In genomic region chr3:10783360-10784346, GRCh38 we compare ENCODE assay signal across 8 cellular contexts. TPM values are rescaled to one million over a fixed set of nuclear protein-coding genes. Genes with fewer than 3 reads are reported as not detected.
DNase-seq lines count a peak whose midpoint lies in the region; ATAC-seq, FAIRE-seq and TF ChIP-seq lines count a peak whose summit lies in the region.

No MANE protein-coding gene starts in this region.

- no peaks in the 10 kb centered on the region for H3K36me3 ChIP-seq in astrocyte (ENCODE audit: insufficient read depth, low read length)
- H3K36me3 ChIP-seq in kidney epithelial cell (ENCODE audit: control insufficient read depth, insufficient read depth, low read length), result no peaks in the 10 kb centered on the region
- no peaks in the 10 kb centered on the region for H3K36me3 ChIP-seq in thoracic aorta

- peaks cover 32% of the 10 kb centered on the region for H3K27me3 Mint-ChIP-seq in astrocyte (ENCODE audit: low read depth, unreplicated experiment)

- no peak overlapping the region for H3K9ac ChIP-seq in astrocyte (ENCODE audit: low read length)

- H3K9me3 ChIP-seq in astrocyte (ENCODE audit: insufficient read depth, low read depth, low read length), result no peaks in the 10 kb centered on the region
- no peaks in the 10 kb centered on the region for H3K9me3 ChIP-seq in thoracic aorta

- no peak overlapping the region for H3K4me3 Mint-ChIP-seq in astrocyte (ENCODE audit: unreplicated experiment)

- H3K36me3 Mint-ChIP-seq in astrocyte (ENCODE audit: low read depth, unreplicated experiment), result no peaks in the 10 kb centered on the region

- FAIRE-seq in D721Med (lab: Jason Lieb, UNC) (no peak), astrocyte (lab: Jason Lieb, UNC) (no peak)

- peaks cover 3% of the 10 kb centered on the region for H3K9me3 Mint-ChIP-seq in astrocyte (ENCODE audit: unreplicated experiment)

- no peak overlapping the region for H2AFZ ChIP-seq in astrocyte (ENCODE audit: low read depth, low read length)

- TF ChIP-seq CTCF in D721Med (IDR thresholded peaks at IDR 0.05; ENCODE audit: insufficient read depth, missing control alignments) (peak; percentile 66), astrocyte (IDR thresholded peaks at IDR 0.05; ENCODE audit: insufficient read depth, low read depth, low read length) (peak; percentile 76), kidney epithelial cell (IDR thresholded peaks at IDR 0.05; ENCODE audit: insufficient read depth, low read length, poor library complexity, severe bottlenecking) (peak; percentile 74), thoracic aorta (IDR thresholded peaks at IDR 0.05) (peak; percentile 54)

- peak; percentile 38 for DNase-seq in A172 (ENCODE audit: low spot score)
- no peak for DNase-seq in D721Med (ENCODE audit: insufficient read length, low spot score)
- peak; percentile 64 for DNase-seq in NAMALWA (ENCODE audit: low spot score)
- DNase-seq in astrocyte (ENCODE audit: low read depth), result no peak
- DNase-seq in kidney epithelial cell (ENCODE audit: low read depth), result no peak
- no peak for DNase-seq in thoracic aorta (ENCODE audit: low spot score)

- H3K27ac Mint-ChIP-seq in astrocyte (ENCODE audit: unreplicated experiment), result no peak overlapping the region

- no peaks in the 10 kb centered on the region for H3K79me2 ChIP-seq in astrocyte (ENCODE audit: insufficient read depth, low read length)

- no peaks in the 10 kb centered on the region for H4K20me1 ChIP-seq in astrocyte (ENCODE audit: insufficient read depth, low read length)

- H3K4me1 Mint-ChIP-seq in astrocyte (ENCODE audit: low read depth, unreplicated experiment), result no peaks in the 10 kb centered on the region

- no peak overlapping the region for H3K27ac ChIP-seq in astrocyte (ENCODE audit: low read depth, low read length)
- no peak overlapping the region for H3K27ac ChIP-seq in thoracic aorta

- ATAC-seq in thoracic aorta (ENCODE audit: insufficient number of reproducible peaks, low FRiP score, low read depth) (no peak), GM21447 (IDR thresholded peaks at IDR 0.05; ENCODE audit: unreplicated experiment) (no peak), HG03442 (IDR thresholded peaks at IDR 0.05; ENCODE audit: unreplicated experiment) (no peak)

- no peak overlapping the region for H3K4me2 ChIP-seq in astrocyte (ENCODE audit: low read length)

- peaks cover 13% of the 10 kb centered on the region for H3K27me3 ChIP-seq in astrocyte (ENCODE audit: insufficient read depth, low read length)
- no peaks in the 10 kb centered on the region for H3K27me3 ChIP-seq in kidney epithelial cell (ENCODE audit: control insufficient read depth, insufficient read depth, low read length)
- no peaks in the 10 kb centered on the region for H3K27me3 ChIP-seq in thoracic aorta (replicated peaks; ENCODE audit: insufficient read depth)

- H3K4me3 ChIP-seq in astrocyte (ENCODE audit: insufficient read depth, low read depth, low read length), result no peak overlapping the region
- no peak overlapping the region for H3K4me3 ChIP-seq in kidney epithelial cell (ENCODE audit: low read depth, low read length)
- H3K4me3 ChIP-seq in thoracic aorta, result no peak overlapping the region

- H3K4me1 ChIP-seq in astrocyte (ENCODE audit: insufficient read depth, low read length) (no peaks in the 10 kb centered on the region), thoracic aorta (ENCODE audit: control insufficient read depth in 1 of 2, low read depth in 2 of 2) (no peaks in the 10 kb centered on the region)

RNA-seq across cellular contexts. Expression of gene SLC6A11, which starts 32.4 kb away (rescaled TPM):
- 0.02 TPM in 1 of 2 replicates, not detected in the other for total RNA-seq in A172 (2014; rRNA removed; shearing (Covaris generic))
- total RNA-seq in astrocyte (0.34 and 0.36 TPM in 2 replicates), kidney epithelial cell (0.04 TPM in 1 of 2 replicates, not detected in the other), thoracic aorta (not detected)

Comparison
In these comparisons a context has a peak if more than half of its experiments do, and no peak if none do; other contexts are left out.
1. DNase-seq: peak in A172 (single experiment) and NAMALWA (single experiment); none in D721Med (single experiment), astrocyte (single experiment), kidney epithelial cell (single experiment) and thoracic aorta (single experiment).
2. Peak in every context shown above with its lines, with median percentiles within 50 percentile points of each other: CTCF ChIP-seq.